In genomic region chr1:37718181-37718900, GRCh38 we compare ENCODE assay signal across 28 cellular contexts. TPM values are rescaled to one million over a fixed set of nuclear protein-coding genes. Genes with fewer than 3 reads are reported as not detected.
"Had no signal": no experiment of that assay in that cellular context is flagged by ENCODE, and none has a peak within 500 bp of the region (broad histone marks: within the 10 kb centered on the region; RNA-seq: fewer than 3 reads in every experiment).

No MANE protein-coding gene starts in this region.

- H3K27me3 ChIP-seq: gastrocnemius medialis, hepatocyte, pancreas, testis had no signal

- H3K27ac Mint-ChIP-seq: naive thymus-derived CD8-positive, alpha-beta T cell; nephron progenitor cell; stimulated activated effector memory CD8-positive, alpha-beta T cell treated with anti-CD3 and anti-CD28 coated beads, Interleukin-12 subunit alpha, Interleukin-12 subunit beta, amount 100 ng/mL, for 72 hours; type B pancreatic cell had no signal

- H3K27ac ChIP-seq: coronary artery, gastrocnemius medialis, heart left ventricle, hepatocyte, left ventricle myocardium inferior, lower lobe of right lung, pancreas, sigmoid colon, testis, tibial artery had no signal

- H3K36me3 ChIP-seq: gastrocnemius medialis, heart left ventricle, left ventricle myocardium inferior, lower lobe of right lung, pancreas, sigmoid colon, tibial artery had no signal

- H3K9me3 ChIP-seq: gastrocnemius medialis, heart left ventricle, left ventricle myocardium inferior, lower lobe of right lung, pancreas, sigmoid colon, testis, tibial artery had no signal

- ATAC-seq: gastrocnemius medialis; heart left ventricle; left colon; lower lobe of right lung; naive thymus-derived CD8-positive, alpha-beta T cell; pancreas; stimulated activated effector memory CD8-positive, alpha-beta T cell treated with anti-CD3 and anti-CD28 coated beads, Interleukin-12 subunit alpha, Interleukin-12 subunit beta, amount 100 ng/mL, for 72 hours had no signal

- H3K4me1 ChIP-seq: heart left ventricle, left ventricle myocardium inferior, lower lobe of right lung, pancreas, sigmoid colon, testis, tibial artery had no signal

- H3K9me3 Mint-ChIP-seq: naive thymus-derived CD8-positive, alpha-beta T cell; nephron progenitor cell; stimulated activated effector memory CD8-positive, alpha-beta T cell treated with anti-CD3 and anti-CD28 coated beads, Interleukin-12 subunit alpha, Interleukin-12 subunit beta, amount 100 ng/mL, for 72 hours; type B pancreatic cell had no signal

- H3K4me3 ChIP-seq: coronary artery, gastrocnemius medialis, heart left ventricle, hepatocyte, left ventricle myocardium inferior, lower lobe of right lung, pancreas, sigmoid colon, testis, tibial artery had no signal

- H3K36me3 Mint-ChIP-seq: naive thymus-derived CD8-positive, alpha-beta T cell; stimulated activated effector memory CD8-positive, alpha-beta T cell treated with anti-CD3 and anti-CD28 coated beads, Interleukin-12 subunit alpha, Interleukin-12 subunit beta, amount 100 ng/mL, for 72 hours; type B pancreatic cell had no signal

- H3K4me1 Mint-ChIP-seq: naive thymus-derived CD8-positive, alpha-beta T cell; nephron progenitor cell; stimulated activated effector memory CD8-positive, alpha-beta T cell treated with anti-CD3 and anti-CD28 coated beads, Interleukin-12 subunit alpha, Interleukin-12 subunit beta, amount 100 ng/mL, for 72 hours had no signal

- H3K4me3 Mint-ChIP-seq: naive thymus-derived CD8-positive, alpha-beta T cell; nephron progenitor cell; stimulated activated effector memory CD8-positive, alpha-beta T cell treated with anti-CD3 and anti-CD28 coated beads, Interleukin-12 subunit alpha, Interleukin-12 subunit beta, amount 100 ng/mL, for 72 hours; type B pancreatic cell had no signal

- DNase-seq: dermis blood vessel endothelial cell; effector memory CD4-positive, alpha-beta T cell; gastrocnemius medialis; heart left ventricle; kidney glomerular epithelial cell; left colon; left ventricle myocardium inferior; lower lobe of right lung; naive thymus-derived CD8-positive, alpha-beta T cell; nephron progenitor cell; occipital lobe; pancreas; sigmoid colon; stimulated activated CD4-positive, alpha-beta T cell treated with anti-CD3 and anti-CD28 coated beads, Interleukin-2, amount 100 ng/mL, for 24 hours; stimulated activated CD4-positive, alpha-beta T cell treated with anti-CD3 and anti-CD28 coated beads, Interleukin-4, amount 100 ng/mL, for 24 hours; stimulated activated naive CD4-positive, alpha-beta T cell treated with Interleukin-2 at 50 U/mL for 16 hours; substantia nigra; testis had no signal

RNA-seq across cellular contexts. Expression of gene EPHA10, which starts 46.6 kb away (rescaled TPM):
- total RNA-seq: dermis blood vessel endothelial cell; endothelial cell of umbilical vein; fibroblast of villous mesenchyme; mesenteric fat pad; myocyte; naive thymus-derived CD8-positive, alpha-beta T cell; skeletal muscle tissue had no signal
- polyA plus RNA-seq: endothelial cell of umbilical vein; naive thymus-derived CD8-positive, alpha-beta T cell had no signal
